Comparison of ENCODE assay signal across 12 cellular contexts in genomic region chr1:33070628-33071027, GRCh38. TPM values are rescaled to one million over a fixed set of nuclear protein-coding genes. Genes with fewer than 3 reads are reported as not detected.
DNase-seq lines count a peak whose midpoint lies in the region; ATAC-seq and TF ChIP-seq lines count a peak whose summit lies in the region.
"Had no signal": no experiment of that assay in that cellular context is flagged by ENCODE, and none has a peak within 500 bp of the region (broad histone marks: within the 10 kb centered on the region; RNA-seq: fewer than 3 reads in every experiment).

No MANE protein-coding gene starts in this region.

- H3K9me3 ChIP-seq in DOHH2 (ENCODE audit: control insufficient read depth, insufficient read depth, low read length), result no peaks in the 10 kb centered on the region; the same call in 1 of the 2 replicates
- H3K9me3 ChIP-seq: Caco-2 had no signal

- no peaks in the 10 kb centered on the region for H3K9me2 ChIP-seq in DOHH2 (replicated peaks; ENCODE audit: control insufficient read depth, low read length)

- no peaks in the 10 kb centered on the region for H4K20me1 ChIP-seq in DOHH2 (ENCODE audit: control insufficient read depth, insufficient read depth, low read depth, low read length)

- H3K4me1 Mint-ChIP-seq in activated CD8-positive, alpha-beta T cell treated with anti-CD3 and anti-CD28 coated beads, Interleukin-2, amount 10 ng/mL, durations not matched to agents 7 days and 5 days (ENCODE audit: low read depth), result peaks cover 12% of the 10 kb centered on the region
- H3K4me1 Mint-ChIP-seq in naive B cell, result peaks cover 6 to 9% (median 9%) of the 10 kb centered on the region in 3 donors
- H3K4me1 Mint-ChIP-seq: CD8-positive, alpha-beta memory T cell had no signal

- H3K9me3 Mint-ChIP-seq in activated CD8-positive, alpha-beta T cell treated with anti-CD3 and anti-CD28 coated beads, Interleukin-2, amount 10 ng/mL, durations not matched to agents 7 days and 5 days (ENCODE audit: insufficient read depth), result peaks cover 13% of the 10 kb centered on the region
- H3K9me3 Mint-ChIP-seq in naive B cell, result peaks cover 14 to 29% (median 25%) of the 10 kb centered on the region in 7 donors

- H3K27me3 ChIP-seq in DOHH2 (ENCODE audit: control insufficient read depth, low read length), result no peaks in the 10 kb centered on the region; the same call in 1 of the 2 replicates

- H3K36me3 ChIP-seq in DOHH2 (ENCODE audit: control insufficient read depth, low read length), result no peaks in the 10 kb centered on the region

- CTCF ChIA-PET in HEK293T (lab: Yijun Ruan, JAX), result no interaction called here
- CTCF ChIA-PET in activated CD8-positive, alpha-beta T cell treated with anti-CD3 and anti-CD28 coated beads, Interleukin-2, amount 10 ng/mL, durations not matched to agents 7 days and 5 days (lab: Charles Lee), result interaction anchor here (1.0 to 1.9 kb wide), 2 partner anchors 12 to 16 kb away, joined by 3 to 4 read pairs; no protein-coding TSS in a partner anchor

- no peak overlapping the region for H3K27ac ChIP-seq in DOHH2 (ENCODE audit: low read depth, low read length)
- H3K27ac ChIP-seq: A549 had no signal

- POLR2A ChIA-PET in HEK293T (lab: Yijun Ruan, JAX), result no interaction called here
- POLR2A ChIA-PET in activated CD8-positive, alpha-beta T cell treated with anti-CD3 and anti-CD28 coated beads, Interleukin-2, amount 10 ng/mL, durations not matched to agents 7 days and 5 days (lab: Charles Lee), result no interaction called here

- H3K4me2 ChIP-seq in DOHH2 (ENCODE audit: low read length), result peak overlapping the region; percentile 14; the same call in 1 of the 2 replicates
- H3K4me2 ChIP-seq: A549 had no signal

- H3K36me3 Mint-ChIP-seq in activated CD8-positive, alpha-beta T cell treated with anti-CD3 and anti-CD28 coated beads, Interleukin-2, amount 10 ng/mL, durations not matched to agents 7 days and 5 days (ENCODE audit: low read depth), result peaks cover under 1% of the 10 kb centered on the region
- peaks cover 12 to 24% of the 10 kb centered on the region in 2 donors for H3K36me3 Mint-ChIP-seq in naive B cell

- 0 out of 2 replicates have a peak overlapping the region, but pooled peaks have one; percentile 7 for H3K4me3 ChIP-seq in DOHH2 (ENCODE audit: low read length)
- H3K4me3 ChIP-seq: A549 had no signal

- DNase-seq in HEK293T (ENCODE audit: extremely low spot score) (no peak), naive B cell (no peak), iPS-NIHi7 (ENCODE audit: extremely low spot score) (no peak)
- no peak for DNase-seq in activated CD8-positive, alpha-beta T cell treated with anti-CD3 and anti-CD28 coated beads, Interleukin-2, amount 10 ng/mL, durations not matched to agents 7 days and 5 days
- no peak for DNase-seq in activated CD8-positive, alpha-beta memory T cell treated with anti-CD3 and anti-CD28 coated beads for 24 hours
- DNase-seq: Caco-2; CD8-positive, alpha-beta memory T cell; DMS53; HCEC 1CT had no signal

- peaks cover 25% of the 10 kb centered on the region for H3K27me3 Mint-ChIP-seq in activated CD8-positive, alpha-beta T cell treated with anti-CD3 and anti-CD28 coated beads, Interleukin-2, amount 10 ng/mL, durations not matched to agents 7 days and 5 days (ENCODE audit: low read depth)
- H3K27me3 Mint-ChIP-seq in naive B cell, result peaks cover 0 to 16% (median 9%) of the 10 kb centered on the region in 3 donors

- peak overlapping the region; percentile 34 for H3K27ac Mint-ChIP-seq in activated CD8-positive, alpha-beta T cell treated with anti-CD3 and anti-CD28 coated beads, Interleukin-2, amount 10 ng/mL, durations not matched to agents 7 days and 5 days
- peak overlapping the region in 5 of 6 donors; percentile 2 to 73 (median 51) for H3K27ac Mint-ChIP-seq in naive B cell
- H3K27ac Mint-ChIP-seq: CD8-positive, alpha-beta memory T cell had no signal

- ATAC-seq in activated CD8-positive, alpha-beta T cell treated with anti-CD3 and anti-CD28 coated beads, Interleukin-2, amount 10 ng/mL, durations not matched to agents 7 days and 5 days, result no peak
- ATAC-seq in naive B cell (ENCODE audit: low read depth in 2 of 2) (no peak), GM21526 (IDR thresholded peaks at IDR 0.05; ENCODE audit: low FRiP score, unreplicated experiment) (no peak)
- ATAC-seq: A549 had no signal

- peaks cover 12% of the 10 kb centered on the region for H3K4me1 ChIP-seq in DOHH2 (ENCODE audit: control insufficient read depth, low read length)
- H3K4me1 ChIP-seq: A549, Caco-2 had no signal

- no peaks in the 10 kb centered on the region; the same call in 1 of the 2 replicates for H3F3A ChIP-seq in DOHH2 (ENCODE audit: control insufficient read depth, insufficient read depth)

- no peak for TF ChIP-seq CTCF in DOHH2 (IDR thresholded peaks at IDR 0.05; ENCODE audit: low read depth, low read length, poor library complexity, severe bottlenecking)

- H3K79me2 ChIP-seq in DOHH2 (ENCODE audit: control insufficient read depth, low read length), result no peaks in the 10 kb centered on the region

- no peak overlapping the region for H3K4me3 Mint-ChIP-seq in activated CD8-positive, alpha-beta T cell treated with anti-CD3 and anti-CD28 coated beads, Interleukin-2, amount 10 ng/mL, durations not matched to agents 7 days and 5 days
- no peak overlapping the region for H3K4me3 Mint-ChIP-seq in naive B cell
- H3K4me3 Mint-ChIP-seq: CD8-positive, alpha-beta memory T cell had no signal

TF ChIP-seq in HEK293T, 16 proteins besides CTCF, POLR2A, EP300 and RAD21:
- TF ChIP-seq TARDBP (IDR thresholded peaks at IDR 0.05), result peak; percentile 21; the same call in 1 of the 2 replicates
- TF ChIP-seq ELF4 (IDR thresholded peaks at IDR 0.05), result no peak
- no peak for TF ChIP-seq LEF1 (IDR thresholded peaks at IDR 0.05; ENCODE audit: borderline replicate concordance)

RNA-seq across cellular contexts. Expression of gene AZIN2, which starts 10.3 kb away (rescaled TPM):
- 10 to 100 TPM; 11.0 to 12.0 TPM for total RNA-seq in activated CD8-positive, alpha-beta T cell treated with anti-CD3 and anti-CD28 coated beads, Interleukin-2, amount 10 ng/mL, durations not matched to agents 7 days and 5 days
- polyA plus RNA-seq in naive B cell (ENCODE audit: low read depth in 6 of 6), result 1 to 10 TPM in 1 of 6 donors, under 1 TPM in 4, not detected in 1; 0.05 to 1.9 (median 0.33) TPM

RNA-seq across cellular contexts. Expression of gene AK2, which starts 33.9 kb away (rescaled TPM):
- 100 to 1,000 TPM; 206 to 215 TPM for total RNA-seq in activated CD8-positive, alpha-beta T cell treated with anti-CD3 and anti-CD28 coated beads, Interleukin-2, amount 10 ng/mL, durations not matched to agents 7 days and 5 days
- 100 to 1,000 TPM; 107 to 151 (median 134) TPM for polyA plus RNA-seq in naive B cell (ENCODE audit: low read depth in 6 of 6)
